Comparison of ENCODE assay signal across 8 cellular contexts in the genomic region with DNA sequence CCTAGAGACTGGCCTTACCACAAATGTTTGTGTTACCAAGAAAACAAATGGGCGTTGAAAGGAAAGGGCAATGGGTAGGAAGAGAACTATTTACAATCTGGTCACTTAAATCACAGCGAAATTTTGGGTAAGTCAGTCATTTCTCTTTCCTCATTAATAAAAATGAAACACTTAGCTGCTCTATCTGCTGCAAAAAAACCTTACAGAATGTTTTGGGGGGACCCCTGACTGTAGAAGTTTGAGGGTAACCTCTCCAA. TPM values are rescaled to one million over a fixed set of nuclear protein-coding genes. Genes with fewer than 3 reads are reported as not detected.
DNase-seq lines count a peak whose midpoint lies in the region; ATAC-seq, FAIRE-seq and TF ChIP-seq lines count a peak whose summit lies in the region.

No MANE protein-coding gene starts in this region.

- H3K4me1 ChIP-seq in kidney (ENCODE audit: control insufficient read depth in 1 of 2, insufficient read depth in 1 of 2, low read depth in 1 of 2, low read length in 2 of 2) = peaks cover 38 to 40% of the 10 kb centered on the region in 2 donors

- H3K9me3 ChIP-seq in kidney (ENCODE audit: control insufficient read depth in 1 of 2, low read length in 2 of 2) = no peaks in the 10 kb centered on the region

- FAIRE-seq in kidney (lab: Jason Lieb, UNC) = no peak

- intact Hi-C loops in kidney (cut with DNase I) = no loop called here

- H3K27ac Mint-ChIP-seq in T-helper 2 cell treated with Interferon-gamma antibody and Interleukin-4, amounts not matched to agents 5 μg/mL and 100 μg/mL, for 36 hours = peak overlapping the region; percentile 89
- H3K27ac Mint-ChIP-seq in activated naive CD8-positive, alpha-beta T cell = peak overlapping the region; percentile 89

- peak overlapping the region; percentile 71 to 83 for H3K4me3 ChIP-seq in kidney (ENCODE audit: low read length in 2 of 2)

- no peak for TF ChIP-seq CTCF in kidney (IDR thresholded peaks at IDR 0.05; ENCODE audit: borderline replicate concordance, extremely low read depth, insufficient read depth)

- no peak for DNase-seq in T-helper 2 cell treated with Interferon-gamma antibody and Interleukin-4, amounts not matched to agents 5 μg/mL and 100 μg/mL, for 36 hours (ENCODE audit: low spot score)
- DNase-seq in T-helper 2 cell (no peak), kidney (no peak), NCI-H446 treated with DMSO at 0.1 percent for 48 hours (lab: John Stamatoyannopoulos, UW) (no peak)

- H3K36me3 Mint-ChIP-seq in T-helper 2 cell treated with Interferon-gamma antibody and Interleukin-4, amounts not matched to agents 5 μg/mL and 100 μg/mL, for 36 hours (ENCODE audit: low read depth) = peaks cover 7% of the 10 kb centered on the region
- no peaks in the 10 kb centered on the region for H3K36me3 Mint-ChIP-seq in activated naive CD8-positive, alpha-beta T cell

- peaks cover 45% of the 10 kb centered on the region for H3K4me1 Mint-ChIP-seq in T-helper 2 cell treated with Interferon-gamma antibody and Interleukin-4, amounts not matched to agents 5 μg/mL and 100 μg/mL, for 36 hours (ENCODE audit: low read depth)
- peaks cover 54% of the 10 kb centered on the region for H3K4me1 Mint-ChIP-seq in activated naive CD8-positive, alpha-beta T cell (ENCODE audit: low read depth)

- H3K9ac ChIP-seq in kidney (ENCODE audit: low read length in 2 of 2) = peak overlapping the region; percentile 74 to 88

- peak overlapping the region; percentile 91 to 98 for H3K27ac ChIP-seq in kidney (ENCODE audit: low read depth in 2 of 2, low read length in 2 of 2)
- H3K27ac ChIP-seq in temporal lobe (ENCODE audit: low read depth, low read length) = peak overlapping the region; percentile 89

- H3K4me3 Mint-ChIP-seq in T-helper 2 cell treated with Interferon-gamma antibody and Interleukin-4, amounts not matched to agents 5 μg/mL and 100 μg/mL, for 36 hours = peak overlapping the region; percentile 90
- H3K4me3 Mint-ChIP-seq in activated naive CD8-positive, alpha-beta T cell = peak overlapping the region; percentile 93

- ATAC-seq in GM19455 (IDR thresholded peaks at IDR 0.05; ENCODE audit: unreplicated experiment) (no peak), HG02588 (IDR thresholded peaks at IDR 0.05; ENCODE audit: unreplicated experiment) (no peak)

- H3K27me3 Mint-ChIP-seq in T-helper 2 cell treated with Interferon-gamma antibody and Interleukin-4, amounts not matched to agents 5 μg/mL and 100 μg/mL, for 36 hours (ENCODE audit: low read depth) = no peaks in the 10 kb centered on the region
- H3K27me3 Mint-ChIP-seq in activated naive CD8-positive, alpha-beta T cell = no peaks in the 10 kb centered on the region

- no peaks in the 10 kb centered on the region for H3K9me3 Mint-ChIP-seq in T-helper 2 cell treated with Interferon-gamma antibody and Interleukin-4, amounts not matched to agents 5 μg/mL and 100 μg/mL, for 36 hours
- H3K9me3 Mint-ChIP-seq in activated naive CD8-positive, alpha-beta T cell (ENCODE audit: low read depth) = no peaks in the 10 kb centered on the region

- no peaks in the 10 kb centered on the region for H3K36me3 ChIP-seq in kidney (ENCODE audit: control insufficient read depth in 1 of 2, insufficient read depth in 2 of 2, low read length in 2 of 2)

RNA-seq across cellular contexts. Expression of a gene that starts 0.7 kb away (rescaled TPM):
- total RNA-seq in kidney (76.4 TPM), temporal lobe (58.8 TPM)
- 107 TPM for polyA plus RNA-seq in kidney (ENCODE audit: insufficient read depth, low read depth, low replicate concordance)

RNA-seq across cellular contexts. Expression of a gene that starts 1.5 kb away (rescaled TPM):
- total RNA-seq in kidney (42.5 TPM), temporal lobe (23.8 TPM)
- 25.3 TPM for polyA plus RNA-seq in kidney (ENCODE audit: insufficient read depth, low read depth, low replicate concordance)

RNA-seq across cellular contexts. Expression of a gene that starts 3.9 kb away (rescaled TPM):
- total RNA-seq in kidney = 27.0 TPM
- 21.4 TPM for polyA plus RNA-seq in kidney (ENCODE audit: insufficient read depth, low read depth, low replicate concordance)
- total RNA-seq in temporal lobe = 16.7 TPM

RNA-seq across cellular contexts. Expression of a gene that starts 26.9 kb away (rescaled TPM):
- total RNA-seq in kidney = 56.5 TPM
- 44.7 TPM for polyA plus RNA-seq in kidney (ENCODE audit: insufficient read depth, low read depth, low replicate concordance)
- total RNA-seq in temporal lobe = 51.9 TPM

RNA-seq across cellular contexts. Expression of a gene that starts 38.7 kb away (rescaled TPM):
- total RNA-seq in kidney = 1.1 TPM
- 1.2 TPM for polyA plus RNA-seq in kidney (ENCODE audit: insufficient read depth, low read depth, low replicate concordance)
- total RNA-seq in temporal lobe = not detected
